ENCODE assay signal across 9 cellular contexts in genomic region chr12:6367065-6367968, GRCh38. TPM values are rescaled to one million over a fixed set of nuclear protein-coding genes. Genes with fewer than 3 reads are reported as not detected.
DNase-seq lines count a peak whose midpoint lies in the region; ATAC-seq and TF ChIP-seq lines count a peak whose summit lies in the region.
"Had no signal": no experiment of that assay in that cellular context is flagged by ENCODE, and none has a peak within 500 bp of the region (broad histone marks: within the 10 kb centered on the region; RNA-seq: fewer than 3 reads in every experiment).

No MANE protein-coding gene starts in this region.

- DNase-seq in Daoy (ENCODE audit: low read depth) (peak; percentile 45), NOMO-1 treated with dmso at 0.1 percent for 144 hours (lab: John Stamatoyannopoulos, UW; ENCODE audit: unreplicated experiment) (peak; percentile 91), tibial artery (no peak)
- no peak for DNase-seq in activated naive CD8-positive, alpha-beta T cell treated with anti-CD3 and anti-CD28 coated beads, Interleukin-2, amount 50 U/mL, for 24 hours

- H3K9me3 Mint-ChIP-seq in activated naive CD8-positive, alpha-beta T cell treated with anti-CD3 and anti-CD28 coated beads, Interleukin-2, amount 50 U/mL, for 24 hours = no peaks in the 10 kb centered on the region
- H3K9me3 Mint-ChIP-seq: T-helper 1 cell treated with Interleukin-12 subunit alpha and Interleukin-12 subunit beta and Interleukin-4 antibody, amounts not matched to agents 30 μg/mL and 1 μg/mL, for 36 hours had no signal

- H3K27ac ChIP-seq in mucosa of rectum (ENCODE audit: low read depth in 2 of 2, low read length in 2 of 2) = peak overlapping the region; percentile 74 to 76
- H3K27ac ChIP-seq in tibial artery = no peak overlapping the region

- H3K36me3 ChIP-seq in mucosa of rectum (ENCODE audit: control insufficient read depth in 2 of 2, insufficient read depth in 2 of 2, low read length in 2 of 2) = peaks cover 0 to 7% of the 10 kb centered on the region in 2 donors
- no peaks in the 10 kb centered on the region for H3K36me3 ChIP-seq in tibial artery

- H3K27ac Mint-ChIP-seq in activated naive CD8-positive, alpha-beta T cell treated with anti-CD3 and anti-CD28 coated beads, Interleukin-2, amount 50 U/mL, for 24 hours = peak overlapping the region; percentile 53
- H3K27ac Mint-ChIP-seq: T-helper 1 cell treated with Interleukin-12 subunit alpha and Interleukin-12 subunit beta and Interleukin-4 antibody, amounts not matched to agents 30 μg/mL and 1 μg/mL, for 36 hours had no signal

- H3K36me3 Mint-ChIP-seq in activated naive CD8-positive, alpha-beta T cell treated with anti-CD3 and anti-CD28 coated beads, Interleukin-2, amount 50 U/mL, for 24 hours (ENCODE audit: low read depth) = no peaks in the 10 kb centered on the region

- intact Hi-C loops in tibial artery (cut with DNase I; ENCODE audit: low total_unique reads) = no loop called here

- H3K27me3 ChIP-seq in mucosa of rectum (ENCODE audit: control insufficient read depth in 2 of 2, insufficient read depth in 2 of 2, low read length in 2 of 2) (no peaks in the 10 kb centered on the region), tibial artery (no peaks in the 10 kb centered on the region)

- H3K4me3 Mint-ChIP-seq in activated naive CD8-positive, alpha-beta T cell treated with anti-CD3 and anti-CD28 coated beads, Interleukin-2, amount 50 U/mL, for 24 hours = no peak overlapping the region
- H3K4me3 Mint-ChIP-seq: T-helper 1 cell treated with Interleukin-12 subunit alpha and Interleukin-12 subunit beta and Interleukin-4 antibody, amounts not matched to agents 30 μg/mL and 1 μg/mL, for 36 hours had no signal

- H3K4me3 ChIP-seq in mucosa of rectum (ENCODE audit: low read length in 2 of 2) (no peak overlapping the region), tibial artery (no peak overlapping the region)

- ATAC-seq in GM21367 (IDR thresholded peaks at IDR 0.05; ENCODE audit: unreplicated experiment) = peak; percentile 47
- ATAC-seq in activated naive CD8-positive, alpha-beta T cell treated with anti-CD3 and anti-CD28 coated beads, Interleukin-2, amount 50 U/mL, for 24 hours = peak; percentile 45
- ATAC-seq in GM18867 (IDR thresholded peaks at IDR 0.05; ENCODE audit: unreplicated experiment) = no peak
- ATAC-seq in GM19351 (IDR thresholded peaks at IDR 0.05; ENCODE audit: unreplicated experiment) = no peak

- H3K4me1 Mint-ChIP-seq in activated naive CD8-positive, alpha-beta T cell treated with anti-CD3 and anti-CD28 coated beads, Interleukin-2, amount 50 U/mL, for 24 hours = peaks cover 37% of the 10 kb centered on the region

- H3K9ac ChIP-seq in mucosa of rectum (ENCODE audit: low read depth in 1 of 2, low read length in 2 of 2) = peak overlapping the region in 1 of 2 donors; percentile 39

- no peaks in the 10 kb centered on the region for H3K9me3 ChIP-seq in mucosa of rectum (ENCODE audit: control insufficient read depth in 2 of 2, low read length in 2 of 2)
- H3K9me3 ChIP-seq in tibial artery = no peaks in the 10 kb centered on the region

- H3K4me1 ChIP-seq in mucosa of rectum (ENCODE audit: control insufficient read depth in 2 of 2, insufficient read depth in 2 of 2, low read length in 2 of 2) (peaks cover 34 to 52% of the 10 kb centered on the region in 2 donors), tibial artery (peaks cover 0 to 31% (median 13%) of the 10 kb centered on the region in 4 donors)

- TF ChIP-seq CTCF in tibial artery (IDR thresholded peaks at IDR 0.05) = peak in 1 of 2 experiments; percentile 9

- no peaks in the 10 kb centered on the region for H3K27me3 Mint-ChIP-seq in activated naive CD8-positive, alpha-beta T cell treated with anti-CD3 and anti-CD28 coated beads, Interleukin-2, amount 50 U/mL, for 24 hours

RNA-seq across cellular contexts. Expression of gene SCNN1A, which starts 8.0 kb away (rescaled TPM):
- 0.23 TPM in 1 of 2 replicates, not detected in the other for total RNA-seq in Daoy (2014; rRNA removed; shearing (Covaris generic))

RNA-seq across cellular contexts. Expression of gene LTBR, which starts 16.6 kb away (rescaled TPM):
- total RNA-seq in Daoy (2014; rRNA removed; shearing (Covaris generic)) = 29.8 and 49.0 TPM in 2 replicates

RNA-seq across cellular contexts. Expression of gene TNFRSF1A, which starts 25.4 kb away (rescaled TPM):
- 111 and 125 TPM in 2 replicates for total RNA-seq in Daoy (2014; rRNA removed; shearing (Covaris generic))

RNA-seq across cellular contexts. Expression of gene PLEKHG6, which starts 56.8 kb away (rescaled TPM):
- 0.15 TPM in 1 of 2 replicates, not detected in the other for total RNA-seq in Daoy (2014; rRNA removed; shearing (Covaris generic))

Comparison
In these comparisons a context has a peak if more than half of its experiments do, and no peak if none do; other contexts are left out.
1. DNase-seq: peak in Daoy (single experiment) and NOMO-1 treated with dmso at 0.1 percent for 144 hours (single experiment); none in activated naive CD8-positive, alpha-beta T cell treated with anti-CD3 and anti-CD28 coated beads, Interleukin-2, amount 50 U/mL, for 24 hours (single experiment) and tibial artery (0 of 2).
2. ATAC-seq: peak in GM21367 (single experiment) and activated naive CD8-positive, alpha-beta T cell treated with anti-CD3 and anti-CD28 coated beads, Interleukin-2, amount 50 U/mL, for 24 hours (single experiment); none in GM18867 (single experiment) and GM19351 (single experiment).
3. H3K27ac ChIP-seq: peak in mucosa of rectum (2 of 2); none in tibial artery (0 of 2).